In the genomic region with DNA sequence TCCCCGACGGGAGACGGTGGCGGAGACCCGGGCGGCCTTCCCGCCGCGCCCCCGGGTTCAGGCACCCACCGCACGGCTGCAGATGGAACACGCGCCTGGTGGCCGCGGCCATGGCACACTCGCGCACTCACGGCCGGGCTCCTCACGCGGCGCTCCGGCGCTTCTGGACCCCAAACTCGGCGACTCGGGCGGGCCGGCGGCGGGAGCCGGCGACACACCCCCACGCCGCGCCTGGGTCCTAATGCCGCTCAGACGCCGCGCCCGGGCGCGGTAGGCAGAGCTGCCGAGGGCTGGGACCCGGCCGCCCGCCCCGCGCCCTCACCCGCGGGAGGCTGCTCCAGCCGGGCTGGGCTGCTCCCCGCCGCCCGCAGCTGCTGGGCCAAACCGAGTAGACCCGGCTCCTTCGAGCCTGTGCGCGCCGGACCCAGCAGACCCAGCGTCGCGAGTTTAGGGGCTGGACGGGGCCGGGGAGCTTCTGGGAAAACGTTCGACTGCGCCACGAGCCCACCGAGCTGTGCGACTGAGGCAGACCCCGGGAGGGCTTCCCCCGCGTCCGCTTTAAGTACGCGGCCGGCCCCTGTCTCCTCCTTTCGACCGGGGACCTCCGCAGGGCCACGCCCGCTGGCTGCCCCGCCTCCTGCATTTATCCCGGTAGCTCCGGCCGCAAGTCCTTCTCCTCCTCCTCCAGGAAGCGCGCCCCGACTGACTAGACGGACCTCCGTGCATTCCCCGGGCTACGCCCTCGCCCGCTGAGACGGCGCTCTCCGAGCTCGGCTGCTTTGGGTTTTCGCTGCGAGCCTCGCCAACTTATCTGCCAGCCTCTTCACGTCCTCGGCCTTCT, we compare ENCODE assay signal across 8 cellular contexts. TPM values are rescaled to one million over a fixed set of nuclear protein-coding genes. Genes with fewer than 3 reads are reported as not detected.
DNase-seq lines count a peak whose midpoint lies in the region; ATAC-seq and TF ChIP-seq lines count a peak whose summit lies in the region.

A gene (minus strand): TSS at position 165 of the 841 bp plus-strand sequence. CDS start 53 bp downstream, at position 112.

- peak; percentile 56 for DNase-seq in NCI-H2029 (lab: John Stamatoyannopoulos, UW)
- no peak for DNase-seq in NCI-H2029 treated with DMSO at 0.1 percent for 48 hours (lab: John Stamatoyannopoulos, UW)
- DNase-seq in HK-2 (ENCODE audit: unreplicated experiment) = peak; percentile 57
- peak; percentile 86 for DNase-seq in RWPE2 (ENCODE audit: low spot score)
- DNase-seq in body of pancreas = peak; percentile 55 to 68 (median 62)
- no peak for DNase-seq in medulla oblongata (ENCODE audit: extremely low spot score)

- H3K4me3 ChIP-seq in RWPE2 (ENCODE audit: severe bottlenecking) = peak within 1 kb of the TSS; percentile 57
- H3K4me3 ChIP-seq in body of pancreas = peak within 1 kb of the TSS; percentile 28 to 68
- peak within 1 kb of the TSS; percentile 92 for H3K4me3 ChIP-seq in iPS-15b (ENCODE audit: low read depth, low read length)
- H3K4me3 ChIP-seq in skeletal muscle satellite cell (ENCODE audit: low read length) = peak within 1 kb of the TSS; percentile 84

- no peaks in the 10 kb centered on the region for H3K36me3 ChIP-seq in RWPE2 (ENCODE audit: low read depth)
- no peaks in the 10 kb centered on the region for H3K36me3 ChIP-seq in body of pancreas (replicated peaks in 1 of 2; ENCODE audit: insufficient read depth in 1 of 2, low read depth in 2 of 2)
- peaks cover 2% of the 10 kb centered on the region for H3K36me3 ChIP-seq in iPS-15b (ENCODE audit: control insufficient read depth, insufficient read depth, low read length)
- no peaks in the 10 kb centered on the region for H3K36me3 ChIP-seq in skeletal muscle satellite cell (ENCODE audit: insufficient read depth, low read length)

- H3K27ac ChIP-seq in RWPE2 (ENCODE audit: poor library complexity, severe bottlenecking) (peak within 1 kb of the TSS; percentile 0), body of pancreas (no peak within 1 kb of the TSS)

- TF ChIP-seq CTCF in RWPE2 (IDR thresholded peaks at IDR 0.05; ENCODE audit: poor library complexity, severe bottlenecking) (no peak), body of pancreas (IDR thresholded peaks at IDR 0.05) (no peak)

- intact Hi-C loops in body of pancreas (cut with DNase I) = no loop called here

- 0 to 2% methylated on average over 25 to 89 of the region's 107 CpGs for WGBS in body of pancreas, 2 donors

- no peak for TF ChIP-seq POLR2A in body of pancreas (IDR thresholded peaks at IDR 0.05)

- H3K4me1 ChIP-seq in RWPE2 (ENCODE audit: insufficient read depth, poor library complexity, severe bottlenecking) (peaks cover 9% of the 10 kb centered on the region), body of pancreas (peaks cover 27% of the 10 kb centered on the region), iPS-15b (ENCODE audit: control insufficient read depth, insufficient read depth, low read length) (peaks cover 2% of the 10 kb centered on the region), skeletal muscle satellite cell (ENCODE audit: control insufficient read depth, insufficient read depth, low read length) (peaks cover 20% of the 10 kb centered on the region)

- peaks cover 6% of the 10 kb centered on the region for H3K27me3 ChIP-seq in RWPE2 (ENCODE audit: insufficient read depth, poor library complexity, severe bottlenecking)
- H3K27me3 ChIP-seq in body of pancreas = peaks cover 0 to 10% of the 10 kb centered on the region in 2 donors
- peaks cover 34% of the 10 kb centered on the region for H3K27me3 ChIP-seq in iPS-15b (ENCODE audit: control insufficient read depth, insufficient read depth, low read length)
- H3K27me3 ChIP-seq in skeletal muscle satellite cell (ENCODE audit: control insufficient read depth, insufficient read depth, low read length) = peaks cover 32% of the 10 kb centered on the region

- H3K9ac ChIP-seq in iPS-15b (ENCODE audit: low read depth, low read length) (peak within 1 kb of the TSS; percentile 65), skeletal muscle satellite cell (ENCODE audit: low read depth, low read length) (peak within 1 kb of the TSS; percentile 66)

- ATAC-seq in RWPE2 (ENCODE audit: low read depth) (peak; percentile 60), body of pancreas (peak; percentile 69)

- H3K4me2 ChIP-seq in skeletal muscle satellite cell (ENCODE audit: low read length) = peak within 1 kb of the TSS; percentile 97

- H3K9me3 ChIP-seq in RWPE2 (ENCODE audit: severe bottlenecking) = no peaks in the 10 kb centered on the region
- H3K9me3 ChIP-seq in body of pancreas = no peaks in the 10 kb centered on the region
- no peaks in the 10 kb centered on the region for H3K9me3 ChIP-seq in iPS-15b (ENCODE audit: control insufficient read depth, insufficient read depth, low read length)
- no peaks in the 10 kb centered on the region for H3K9me3 ChIP-seq in skeletal muscle satellite cell (replicated peaks; ENCODE audit: low read length)

RNA-seq across cellular contexts. Expression of the gene that starts here (rescaled TPM):
- total RNA-seq in body of pancreas = under 1 TPM in 1 of 2 donors, not detected in 1; 0.52 TPM
- total RNA-seq in skeletal muscle satellite cell (2012; rRNA removed) = 0.66 and 0.76 TPM in 2 replicates

Comparison
In these comparisons a context has a peak if more than half of its experiments do, and no peak if none do; other contexts are left out.
1. DNase-seq: peak in NCI-H2029 (single experiment), HK-2 (single experiment) and RWPE2 (single experiment); none in NCI-H2029 treated with DMSO at 0.1 percent for 48 hours (single experiment) and medulla oblongata (single experiment).
2. Peak in DNase-seq, ATAC-seq and H3K4me3 ChIP-seq in body of pancreas; RNA of the gene not detected or under 1 TPM.
3. Peak in every context shown above with its lines, with median percentiles within 50 percentile points of each other: H3K4me3 ChIP-seq.